25 cellular contexts compared by ENCODE assay signal in the genomic region with DNA sequence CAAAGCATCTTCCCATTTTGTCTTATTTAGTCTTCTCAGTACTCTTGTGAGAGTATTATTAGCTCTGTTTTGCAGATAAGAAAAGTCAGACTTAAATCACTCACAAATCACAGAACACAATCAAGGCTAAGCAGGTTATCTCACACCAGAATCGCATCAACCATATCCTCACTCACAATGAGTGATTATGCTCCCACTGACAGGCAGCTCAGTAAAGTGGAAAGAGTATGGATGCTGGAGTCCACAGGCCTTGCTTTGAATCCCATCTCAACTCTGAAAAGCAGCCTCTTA. TPM values are rescaled to one million over a fixed set of nuclear protein-coding genes. Genes with fewer than 3 reads are reported as not detected.
A peak's percentile ranks its signal among the peaks of the same experiment; 100 is the strongest.
DNase-seq lines count a peak whose midpoint lies in the region; ATAC-seq, FAIRE-seq and TF ChIP-seq lines count a peak whose summit lies in the region.
"Had no signal": no experiment of that assay in that cellular context is flagged by ENCODE, and none has a peak within 500 bp of the region (broad histone marks: within the 10 kb centered on the region; RNA-seq: fewer than 3 reads in every experiment).

No MANE protein-coding gene starts in this region.

- DNase-seq in cardiac muscle cell (ENCODE audit: low read depth in 1 of 2, low spot score in 1 of 2) (no peak), left ventricle myocardium superior (no peak), WERI-Rb-1 (no peak), superior temporal gyrus (ENCODE audit: extremely low spot score) (peak; percentile 24), GM19239 (ENCODE audit: insufficient read length, low spot score) (no peak), NK-92 (lab: John Stamatoyannopoulos, UW; ENCODE audit: unreplicated experiment) (no peak)
- no peak for DNase-seq in activated CD4-positive, alpha-beta T cell treated with anti-CD3 and anti-CD28 coated beads for 1 hour
- DNase-seq: CD4-positive, CD25-positive, alpha-beta regulatory T cell; DMS153; DND-41; Karpas-422; NCI-H1092 treated with DMSO at 0.1 percent for 48 hours; NCI-H1436; NCI-H187; NCI-H2081 treated with DMSO at 0.1 percent for 48 hours; NCI-H2171; NCI-H446 treated with DMSO at 0.1 percent for 48 hours; NCI-H526; OCI-M1; Peyer's patch had no signal

- H3K36me3 ChIP-seq in cardiac muscle cell (no peaks in the 10 kb centered on the region), WERI-Rb-1 (peaks cover 68% of the 10 kb centered on the region)

- intact Hi-C loops in left ventricle myocardium superior (cut with micrococcal nuclease) = no loop called here

- H3K27me3 ChIP-seq in cardiac muscle cell (no peaks in the 10 kb centered on the region), WERI-Rb-1 (ENCODE audit: insufficient read depth, low read depth, severe bottlenecking) (no peaks in the 10 kb centered on the region), layer of hippocampus (ENCODE audit: control insufficient read depth, insufficient read depth, low read length) (no peaks in the 10 kb centered on the region)
- H3K27me3 ChIP-seq: BLaER1, Peyer's patch had no signal

- peak overlapping the region; percentile 27 for H3K27ac ChIP-seq in cardiac muscle cell
- peak overlapping the region; percentile 54 for H3K27ac ChIP-seq in WERI-Rb-1
- peak overlapping the region; percentile 25 for H3K27ac ChIP-seq in layer of hippocampus (ENCODE audit: low read depth, low read length)
- H3K27ac ChIP-seq: BLaER1, Peyer's patch had no signal

- no peak overlapping the region for H3K4me3 ChIP-seq in cardiac muscle cell
- no peak overlapping the region for H3K4me3 ChIP-seq in WERI-Rb-1 (ENCODE audit: low read depth, low read length)
- H3K4me3 ChIP-seq: BLaER1, Peyer's patch had no signal

- no peak for ATAC-seq in left ventricle myocardium superior
- ATAC-seq: HepG2 had no signal

- no peak for TF ChIP-seq CTCF in cardiac muscle cell (IDR thresholded peaks at IDR 0.05; ENCODE audit: low read depth, low read length)
- TF ChIP-seq CTCF in WERI-Rb-1 (IDR thresholded peaks at IDR 0.05; ENCODE audit: low read depth, low read length) = no peak

- H3K9me3 ChIP-seq in cardiac muscle cell (ENCODE audit: low read depth) (no peaks in the 10 kb centered on the region), WERI-Rb-1 (ENCODE audit: severe bottlenecking) (no peaks in the 10 kb centered on the region)

- no peaks in the 10 kb centered on the region for H3K4me1 ChIP-seq in cardiac muscle cell (ENCODE audit: low read depth)
- H3K4me1 ChIP-seq: Peyer's patch had no signal

- no peak for FAIRE-seq in GM19239 (lab: Jason Lieb, UNC)
- FAIRE-seq: A204.1, GM12892, HepG2 had no signal

RNA-seq across cellular contexts. Expression of a gene that starts 43.1 kb away (rescaled TPM):
- total RNA-seq in cardiac muscle cell (68.1 and 73.7 TPM in 2 replicates), left ventricle myocardium superior (72.2 TPM)
- polyA plus RNA-seq in cardiac muscle cell = 64.2 and 75.8 TPM in 2 replicates
